Comparison of ENCODE assay signal across 8 cellular contexts in the genomic region with DNA sequence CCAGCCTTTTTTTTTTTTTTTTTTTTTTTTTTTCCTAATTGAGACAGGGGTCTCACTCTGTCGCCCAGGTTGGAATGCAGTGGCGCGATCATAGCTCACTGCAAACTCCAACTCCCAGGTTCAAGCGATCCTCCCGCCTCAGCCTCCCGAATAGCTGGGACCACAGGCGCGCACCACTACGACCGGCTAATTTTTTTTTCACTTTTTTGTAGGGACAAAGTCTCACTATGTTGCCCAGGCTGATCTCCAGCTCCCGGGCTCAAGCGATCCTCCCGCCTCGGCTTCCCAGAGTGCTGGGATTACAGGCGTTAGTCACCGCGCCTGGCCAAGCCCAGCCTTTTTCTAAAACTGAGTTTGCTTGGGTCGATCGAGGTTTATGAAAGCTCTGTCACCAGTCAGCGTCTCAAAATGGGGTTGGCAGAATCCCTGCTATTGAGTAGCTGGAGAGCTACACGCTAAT. TPM values are rescaled to one million over a fixed set of nuclear protein-coding genes. Genes with fewer than 3 reads are reported as not detected.
DNase-seq lines count a peak whose midpoint lies in the region; ATAC-seq and TF ChIP-seq lines count a peak whose summit lies in the region.

No MANE protein-coding gene starts in this region.

- TF ChIP-seq CTCF in CD4-positive, alpha-beta T cell (IDR thresholded peaks at IDR 0.05) = no peak
- TF ChIP-seq CTCF in IMR-90 (conservative IDR thresholded peaks at IDR 0.05; ENCODE audit: low read depth, low read length) (no peak), fibroblast of the aortic adventitia (IDR thresholded peaks at IDR 0.05; ENCODE audit: insufficient read depth, low read length) (no peak)

- peak overlapping the region; percentile 67 to 75 for H4K8ac ChIP-seq in IMR-90 (ENCODE audit: low read depth in 2 of 2, low read length in 2 of 2)

- H3K4ac ChIP-seq in IMR-90 (ENCODE audit: low read depth, low read length) = peak overlapping the region; percentile 75

- H3K27me3 Mint-ChIP-seq in CD4-positive, alpha-beta T cell = no peaks in the 10 kb centered on the region
- peaks cover 16% of the 10 kb centered on the region for H3K27me3 Mint-ChIP-seq in activated T-cell treated with anti-CD3 and anti-CD28 coated beads, Interleukin-2, amount 50 U/mL, for 24 hours

- H3K4me3 Mint-ChIP-seq in CD4-positive, alpha-beta T cell = peak overlapping the region; percentile 99
- peak overlapping the region; percentile 93 for H3K4me3 Mint-ChIP-seq in activated T-cell treated with anti-CD3 and anti-CD28 coated beads, Interleukin-2, amount 50 U/mL, for 24 hours

- H4K5ac ChIP-seq in IMR-90 (ENCODE audit: low read depth, low read length) = peak overlapping the region; percentile 55

- H2BK15ac ChIP-seq in IMR-90 (ENCODE audit: low read depth, low read length) = no peak overlapping the region

- H3K4me1 Mint-ChIP-seq in CD4-positive, alpha-beta T cell (ENCODE audit: low read depth) = peaks cover 44% of the 10 kb centered on the region
- peaks cover 36% of the 10 kb centered on the region for H3K4me1 Mint-ChIP-seq in activated T-cell treated with anti-CD3 and anti-CD28 coated beads, Interleukin-2, amount 50 U/mL, for 24 hours (ENCODE audit: low read depth)

- in situ Hi-C loops in IMR-90 (cut with MboI; ENCODE audit: low sequenced_read_pairs) = loop anchor here (25.0 kb wide), 1 partner anchor 104 kb away; a partner anchor contains a TSS

- TF ChIP-seq POLR2A in IMR-90 (IDR thresholded peaks at IDR 0.05; ENCODE audit: low read depth, low read length) = no peak; the same call in 1 of the 2 replicates

- peak overlapping the region; percentile 25 for H2AK5ac ChIP-seq in IMR-90 (ENCODE audit: low read depth, low read length)

- H2AFZ ChIP-seq in IMR-90 (replicated peaks; ENCODE audit: low read length, poor library complexity) = peak overlapping the region; percentile 98
- H2AFZ ChIP-seq in neuron (ENCODE audit: low read depth, low read length) = no peak overlapping the region

- peak overlapping the region; percentile 74; the same call in 1 of the 2 replicates for H3K56ac ChIP-seq in IMR-90 (ENCODE audit: extremely low read depth, insufficient read depth, low read length)

- no peaks in the 10 kb centered on the region for H3K9me3 Mint-ChIP-seq in CD4-positive, alpha-beta T cell
- H3K9me3 Mint-ChIP-seq in activated T-cell treated with anti-CD3 and anti-CD28 coated beads, Interleukin-2, amount 50 U/mL, for 24 hours = no peaks in the 10 kb centered on the region

- peaks cover 2% of the 10 kb centered on the region for H3K4me1 ChIP-seq in IMR-90 (ENCODE audit: control insufficient read depth, insufficient read depth, low read length)
- H3K4me1 ChIP-seq in neuron (ENCODE audit: insufficient read depth, low read length) = peaks cover 6% of the 10 kb centered on the region

- no peaks in the 10 kb centered on the region; the same call in 1 of the 2 replicates for H3K9me1 ChIP-seq in IMR-90 (ENCODE audit: insufficient read depth, low read length)

- dilution Hi-C loops in IMR-90 (cut with HindIII; ENCODE audit: low sequenced_read_pairs, unreplicated experiment) = no loop called here

- H2BK5ac ChIP-seq in IMR-90 (ENCODE audit: low read depth, low read length, poor library complexity, severe bottlenecking) = peak overlapping the region; percentile 76

- no peak for ATAC-seq in CD4-positive, alpha-beta T cell (ENCODE audit: poor library complexity)
- ATAC-seq in IMR-90 (ENCODE audit: low read depth) = peak; percentile 15

- WGBS in IMR-90 (ENCODE audit: extremely low coverage in 2 of 2, insufficient read length in 1 of 2), 2 experiments = 47% methylated on average over 11 of the region's 21 CpGs; no CpG with 5 or more reads in 1 of the 2 experiments

- H4K20me1 ChIP-seq in IMR-90 (ENCODE audit: insufficient read depth, low read length) = peaks cover 13% of the 10 kb centered on the region; the same call in 1 of the 2 replicates

- peaks cover 2 to 39% of the 10 kb centered on the region in 2 experiments; a peak in 3 of 4 replicates for H3K79me1 ChIP-seq in IMR-90 (ENCODE audit: low read depth in 1 of 2, low read length in 2 of 2)

- H3K14ac ChIP-seq in IMR-90 (replicated peaks; ENCODE audit: low read depth, low read length) = peak overlapping the region; percentile 67

- H3K9me3 ChIP-seq in CD4-positive, alpha-beta T cell (ENCODE audit: control insufficient read depth, low read length) = no peaks in the 10 kb centered on the region
- H3K9me3 ChIP-seq in IMR-90 (ENCODE audit: control insufficient read depth, insufficient read depth, low read length) (no peaks in the 10 kb centered on the region), neuron (ENCODE audit: low read length) (no peaks in the 10 kb centered on the region)

- H3K4me3 ChIP-seq in IMR-90 (ENCODE audit: insufficient read depth, low read depth, low read length) (peak overlapping the region; percentile 51), fibroblast of the aortic adventitia (ENCODE audit: low read depth, low read length) (peak overlapping the region; percentile 62), neuron (ENCODE audit: low read length) (peak overlapping the region; percentile 49)

- intact Hi-C loops in CD4-positive, alpha-beta T cell (cut with DNase I, micrococcal nuclease) = loop anchor here (2.0 to 10.0 kb wide), 7 partner anchors 41 to 361 kb away; a partner anchor contains a TSS
- intact Hi-C loops in IMR-90 (cut with micrococcal nuclease) = loop anchor here (1.0 kb wide), 1 partner anchor 85 kb away; a partner anchor contains a TSS

- H2BK20ac ChIP-seq in IMR-90 (ENCODE audit: low read depth, low read length) = no peak overlapping the region

- CTCF ChIA-PET in CD4-positive, alpha-beta T cell (lab: Charles Lee) = interaction anchor here (1.1 to 1.2 kb wide), 2 partner anchors 14 to 44 kb away, joined by 4 to 6 read pairs; a partner anchor contains a TSS
- CTCF ChIA-PET in IMR-90 (lab: Yijun Ruan, JAX) = interaction anchor here (0.6 to 1.0 kb wide), 2 partner anchors 13 to 209 kb away, joined by 3 read pairs; a partner anchor contains a TSS

- peak overlapping the region; percentile 81 for H3K4me2 ChIP-seq in IMR-90 (ENCODE audit: low read depth, low read length)

- H3K27ac ChIP-seq in CD4-positive, alpha-beta T cell (ENCODE audit: low read depth, low read length) = peak overlapping the region; percentile 93
- peak overlapping the region; percentile 92 for H3K27ac ChIP-seq in IMR-90 (ENCODE audit: insufficient read depth, low read length)

- H3K36me3 Mint-ChIP-seq in CD4-positive, alpha-beta T cell (ENCODE audit: low read depth) = peaks cover 42% of the 10 kb centered on the region
- H3K36me3 Mint-ChIP-seq in activated T-cell treated with anti-CD3 and anti-CD28 coated beads, Interleukin-2, amount 50 U/mL, for 24 hours (ENCODE audit: low read depth) = peaks cover 33% of the 10 kb centered on the region

- no peak for TF ChIP-seq RAD21 in IMR-90 (IDR thresholded peaks at IDR 0.05; ENCODE audit: low read length)

- peak overlapping the region; percentile 99 for H3K27ac Mint-ChIP-seq in CD4-positive, alpha-beta T cell
- peak overlapping the region; percentile 100 for H3K27ac Mint-ChIP-seq in activated T-cell treated with anti-CD3 and anti-CD28 coated beads, Interleukin-2, amount 50 U/mL, for 24 hours

- DNase-seq in CD4-positive, alpha-beta T cell = peak in 1 of 10 experiments; percentile 15
- DNase-seq in IMR-90 (peak; percentile 66), fibroblast of the aortic adventitia (ENCODE audit: low read depth) (peak; percentile 70), H4 (ENCODE audit: low spot score) (no peak), occipital lobe (lab: John Stamatoyannopoulos, UW) (no peak), SK-N-DZ (ENCODE audit: low spot score) (no peak)
- peak; percentile 56 for DNase-seq in activated T-cell treated with anti-CD3 and anti-CD28 coated beads, Interleukin-2, amount 50 U/mL, for 24 hours

- no peaks in the 10 kb centered on the region for H3K27me3 ChIP-seq in CD4-positive, alpha-beta T cell (ENCODE audit: control insufficient read depth, insufficient read depth, low read length)
- H3K27me3 ChIP-seq in IMR-90 (ENCODE audit: control insufficient read depth, insufficient read depth, low read length) (no peaks in the 10 kb centered on the region), neuron (ENCODE audit: insufficient read depth, low read length) (no peaks in the 10 kb centered on the region)

- peak overlapping the region; percentile 66 for H4K91ac ChIP-seq in IMR-90 (ENCODE audit: insufficient read depth, low read depth, low read length)

- peak overlapping the region; percentile 0 for H2AK9ac ChIP-seq in IMR-90 (replicated peaks; ENCODE audit: low read depth, low read length, poor library complexity)

- peak overlapping the region; percentile 84; the same call in 1 of the 2 replicates for H3K23ac ChIP-seq in IMR-90 (ENCODE audit: low read depth, low read length)

- BruUV-seq in IMR-90 (replicated peaks; lab: Mats Ljungman, UMichigan) = no TSS peak

- H2BK120ac ChIP-seq in IMR-90 (ENCODE audit: low read depth, low read length) = peak overlapping the region; percentile 8; the same call in 1 of the 2 replicates

- peaks cover 9% of the 10 kb centered on the region; the same call in 1 of the 2 replicates for H3K36me3 ChIP-seq in IMR-90 (ENCODE audit: control insufficient read depth, insufficient read depth, low read length)
- H3K36me3 ChIP-seq in neuron (ENCODE audit: insufficient read depth, low read length) = peaks cover 13% of the 10 kb centered on the region

- POLR2A ChIA-PET in CD4-positive, alpha-beta T cell (lab: Charles Lee) = interaction anchor here (0.6 to 5.4 kb wide), 36 partner anchors 10 to 1741 kb away, joined by 3 to 150 read pairs (median 8); a partner anchor contains a TSS
- POLR2A ChIA-PET in IMR-90 (lab: Charles Lee; ENCODE audit: unreplicated experiment) = interaction anchor here (0.5 to 1.2 kb wide), 4 partner anchors 12 to 164 kb away, joined by 3 to 13 read pairs (median 3); a partner anchor contains a TSS

- H3K9ac ChIP-seq in IMR-90 (ENCODE audit: low read depth, low read length) = peak overlapping the region; percentile 85

- H3K18ac ChIP-seq in IMR-90 (ENCODE audit: low read depth, low read length) = peak overlapping the region; percentile 35

RNA-seq across cellular contexts. Expression of a gene that starts 1.3 kb away (rescaled TPM):
- 10 to 100 TPM; 81.3 to 92.1 TPM for total RNA-seq in CD4-positive, alpha-beta T cell
- total RNA-seq in IMR-90 (2012; rRNA removed) = 30.6 and 31.7 TPM in 2 replicates
- polyA plus RNA-seq in IMR-90 (2012; rRNA removed) = 48.3 and 50.4 TPM in 2 replicates
- polyA plus RNA-seq in IMR-90 (2012; cell fraction: cytosol; rRNA removed) = 38.0 and 48.9 TPM in 2 replicates
- polyA plus RNA-seq in IMR-90 (2012; cell fraction: nucleus; rRNA removed; ENCODE audit: low replicate concordance) = 99.0 and 150 TPM in 2 replicates
- 15.5 and 26.0 TPM in 2 replicates for total RNA-seq in fibroblast of the aortic adventitia (ENCODE audit: low replicate concordance)
- 22.3 and 34.2 TPM in 2 replicates for total RNA-seq in H4 (2014; rRNA removed; shearing (Covaris generic))
- 18.1 TPM for total RNA-seq in occipital lobe
- 28.2 and 37.9 TPM in 2 replicates for polyA plus RNA-seq in SK-N-DZ (2014; cell fraction: cytosol; rRNA removed)
- polyA plus RNA-seq in SK-N-DZ (2014; cell fraction: nucleus; rRNA removed) = 51.9 and 54.4 TPM in 2 replicates

RNA-seq across cellular contexts. Expression of a gene that starts 13.0 kb away (rescaled TPM):
- 1 to 10 TPM; 1.5 to 2.7 TPM for total RNA-seq in CD4-positive, alpha-beta T cell
- total RNA-seq in IMR-90 (2012; rRNA removed) (0.28 and 0.36 TPM in 2 replicates), fibroblast of the aortic adventitia (ENCODE audit: low replicate concordance) (0.81 and 1.4 TPM in 2 replicates), occipital lobe (1.1 TPM)
- polyA plus RNA-seq in IMR-90 (2012; rRNA removed) = 1.8 and 1.9 TPM in 2 replicates
- 1.0 and 2.2 TPM in 2 replicates for polyA plus RNA-seq in IMR-90 (2012; cell fraction: cytosol; rRNA removed)
- 5.1 and 6.4 TPM in 2 replicates for polyA plus RNA-seq in IMR-90 (2012; cell fraction: nucleus; rRNA removed; ENCODE audit: low replicate concordance)
- total RNA-seq in H4 (2014; rRNA removed; shearing (Covaris generic)) = 0.12 TPM in 1 of 2 replicates, not detected in the other
- 0.51 and 0.71 TPM in 2 replicates for polyA plus RNA-seq in SK-N-DZ (2014; cell fraction: cytosol; rRNA removed)
- 5.2 and 7.2 TPM in 2 replicates for polyA plus RNA-seq in SK-N-DZ (2014; cell fraction: nucleus; rRNA removed)

RNA-seq across cellular contexts. Expression of a gene that starts 39.8 kb away (rescaled TPM):
- total RNA-seq in CD4-positive, alpha-beta T cell = 100 to 1,000 TPM; 212 to 225 TPM
- total RNA-seq in IMR-90 (2012; rRNA removed) = 6.9 and 7.3 TPM in 2 replicates
- 8.1 and 9.4 TPM in 2 replicates for polyA plus RNA-seq in IMR-90 (2012; rRNA removed)
- polyA plus RNA-seq in IMR-90 (2012; cell fraction: cytosol; rRNA removed) = 4.8 and 6.5 TPM in 2 replicates
- 19.3 and 20.5 TPM in 2 replicates for polyA plus RNA-seq in IMR-90 (2012; cell fraction: nucleus; rRNA removed; ENCODE audit: low replicate concordance)
- 2.1 and 5.0 TPM in 2 replicates for total RNA-seq in fibroblast of the aortic adventitia (ENCODE audit: low replicate concordance)
- 10.8 and 11.9 TPM in 2 replicates for total RNA-seq in H4 (2014; rRNA removed; shearing (Covaris generic))
- 10.6 TPM for total RNA-seq in occipital lobe
- polyA plus RNA-seq in SK-N-DZ (2014; cell fraction: cytosol; rRNA removed) = 10.6 and 11.2 TPM in 2 replicates
- polyA plus RNA-seq in SK-N-DZ (2014; cell fraction: nucleus; rRNA removed) = 6.1 and 6.7 TPM in 2 replicates

RNA-seq across cellular contexts. Expression of a gene that starts 43.4 kb away (rescaled TPM):
- 100 to 1,000 TPM; 100 to 101 TPM for total RNA-seq in CD4-positive, alpha-beta T cell
- total RNA-seq in IMR-90 (2012; rRNA removed) = 17.9 and 20.8 TPM in 2 replicates
- polyA plus RNA-seq in IMR-90 (2012; rRNA removed) = 21.4 and 25.0 TPM in 2 replicates
- 14.3 and 14.7 TPM in 2 replicates for polyA plus RNA-seq in IMR-90 (2012; cell fraction: cytosol; rRNA removed)
- 70.1 and 115 TPM in 2 replicates for polyA plus RNA-seq in IMR-90 (2012; cell fraction: nucleus; rRNA removed; ENCODE audit: low replicate concordance)
- 11.9 and 15.7 TPM in 2 replicates for total RNA-seq in fibroblast of the aortic adventitia (ENCODE audit: low replicate concordance)
- total RNA-seq in H4 (2014; rRNA removed; shearing (Covaris generic)) = 15.3 and 15.9 TPM in 2 replicates
- total RNA-seq in occipital lobe = 29.9 TPM
- 22.4 and 22.9 TPM in 2 replicates for polyA plus RNA-seq in SK-N-DZ (2014; cell fraction: cytosol; rRNA removed)
- polyA plus RNA-seq in SK-N-DZ (2014; cell fraction: nucleus; rRNA removed) = 87.0 and 116 TPM in 2 replicates

RNA-seq across cellular contexts. Expression of a gene that starts 47.2 kb away (rescaled TPM):
- total RNA-seq in CD4-positive, alpha-beta T cell = 10 to 100 TPM; 19.1 to 21.8 TPM
- total RNA-seq in IMR-90 (2012; rRNA removed) (10.8 and 12.5 TPM in 2 replicates), fibroblast of the aortic adventitia (ENCODE audit: low replicate concordance) (5.6 and 12.2 TPM in 2 replicates), occipital lobe (8.7 TPM)
- 48.3 and 53.0 TPM in 2 replicates for polyA plus RNA-seq in IMR-90 (2012; rRNA removed)
- 51.6 and 70.4 TPM in 2 replicates for polyA plus RNA-seq in IMR-90 (2012; cell fraction: cytosol; rRNA removed)
- polyA plus RNA-seq in IMR-90 (2012; cell fraction: nucleus; rRNA removed; ENCODE audit: low replicate concordance) = 27.3 and 57.6 TPM in 2 replicates
- total RNA-seq in H4 (2014; rRNA removed; shearing (Covaris generic)) = 23.2 and 32.8 TPM in 2 replicates
- polyA plus RNA-seq in SK-N-DZ (2014; cell fraction: cytosol; rRNA removed) = 11.0 and 16.5 TPM in 2 replicates
- 13.2 and 21.5 TPM in 2 replicates for polyA plus RNA-seq in SK-N-DZ (2014; cell fraction: nucleus; rRNA removed)

Comparison
In these comparisons a context has a peak if more than half of its experiments do, and no peak if none do; other contexts are left out.
1. DNase-seq: peak in IMR-90 (single experiment), activated T-cell treated with anti-CD3 and anti-CD28 coated beads, Interleukin-2, amount 50 U/mL, for 24 hours (single experiment) and fibroblast of the aortic adventitia (single experiment); none in H4 (single experiment), occipital lobe (single experiment) and SK-N-DZ (single experiment).
2. RNA of a gene that starts 39.8 kb away (total RNA-seq): 212 to 225 TPM in CD4-positive, alpha-beta T cell; 10.8 to 11.9 TPM in H4, 10.6 TPM in occipital lobe (single experiment), 6.9 to 7.3 TPM in IMR-90 and 2.1 to 5.0 TPM in fibroblast of the aortic adventitia; every median in the first group is over 10 times any median in the second.
3. Peak in every context shown above with its lines, with median percentiles within 50 percentile points of each other: H3K4me3 ChIP-seq.